ENCODE assay signal across 13 cellular contexts in the genomic region with DNA sequence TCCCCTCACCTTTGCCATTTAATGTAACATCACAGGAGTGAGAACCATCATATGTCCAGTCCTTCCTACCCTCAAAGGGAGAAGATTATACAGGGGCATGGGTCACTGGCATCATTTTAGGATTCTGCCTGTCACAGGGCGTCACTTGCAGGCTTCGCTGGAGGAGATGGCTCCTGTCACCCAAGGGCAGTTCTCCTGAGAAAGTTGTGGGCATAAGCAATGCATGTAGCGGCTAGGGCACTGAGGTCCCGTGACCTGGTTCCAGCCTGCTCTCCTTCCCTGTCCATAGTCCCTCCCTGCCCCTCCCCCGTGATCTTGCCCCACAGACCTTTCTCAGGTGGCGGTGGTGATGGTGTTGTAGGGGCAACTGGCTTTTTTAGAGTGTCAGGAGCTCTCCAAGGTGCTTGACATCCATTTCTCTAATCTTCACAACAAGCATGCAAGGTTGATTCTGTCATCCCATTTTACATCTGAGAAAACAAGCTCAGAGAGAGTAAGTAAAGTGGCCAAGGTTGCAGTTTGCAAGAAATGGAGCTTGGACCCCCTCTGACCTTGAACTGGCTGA.
"Had no signal": no experiment of that assay in that cellular context is flagged by ENCODE, and none has a peak within 500 bp of the region (broad histone marks: within the 10 kb centered on the region; RNA-seq: fewer than 3 reads in every experiment).

No MANE protein-coding gene starts in this region.

- H3K27me3 ChIP-seq: left lung, testis, upper lobe of right lung had no signal

- H3K36me3 ChIP-seq: left lung, upper lobe of right lung had no signal

- H3K4me3 ChIP-seq: left lung, testis, upper lobe of right lung had no signal

- H3K9me3 ChIP-seq: left lung, testis, upper lobe of right lung had no signal

- H3K27ac ChIP-seq: left lung, testis, upper lobe of right lung had no signal

- DNase-seq: activated CD4-positive, alpha-beta T cell treated with anti-CD3 and anti-CD28 coated beads for 1 hour; activated CD4-positive, alpha-beta T cell treated with anti-CD3 and anti-CD28 coated beads, Interleukin-2, amount 50 U/mL, for 48 hours; activated gamma-delta T cell; activated naive CD8-positive, alpha-beta T cell treated with anti-CD3 and anti-CD28 coated beads, Interleukin-2, amount 10 ng/mL, durations not matched to agents 7 days and 5 days; activated T-cell treated with anti-CD3 and anti-CD28 coated beads, Interleukin-2, amount 50 U/mL, for 4 hours; anterior cingulate cortex; foreskin melanocyte; head of caudate nucleus; left lung; mesenchymal stem cell; stimulated activated CD4-positive, alpha-beta T cell treated with anti-CD3 and anti-CD28 coated beads, Interleukin-12 subunit alpha, Interleukin-12 subunit beta, amount 100 ng/mL, for 4 hours; testis; upper lobe of right lung had no signal

- ATAC-seq: activated T-cell treated with anti-CD3 and anti-CD28 coated beads, Interleukin-2, amount 50 U/mL, for 4 hours; left lung; upper lobe of right lung had no signal
